In genomic region chr6:166997768-166998255, GRCh38 we compare ENCODE assay signal across 1 cellular context.
TF ChIP-seq lines count a peak whose summit lies in the region.

No MANE protein-coding gene starts in this region.

TF ChIP-seq in GM12878, 131 proteins besides CTCF, POLR2A, EP300 and RAD21 (continued from another document):
- TF ChIP-seq ZBTB11 (CRISPR knock-in tag; IDR thresholded peaks at IDR 0.05) (no peak), MLLT1 (IDR thresholded peaks at IDR 0.05) (no peak), MYC (IDR thresholded peaks at IDR 0.05; ENCODE audit: insufficient read depth, insufficient read length, insufficient replicate concordance, low read length, severe bottlenecking) (no peak), NKRF (conservative IDR thresholded peaks at IDR 0.05) (0 out of 2 replicates have a peak, but pooled peaks have one; percentile 39), NFXL1 (IDR thresholded peaks at IDR 0.05; ENCODE audit: borderline replicate concordance) (no peak), RCOR1 (conservative IDR thresholded peaks at IDR 0.05; ENCODE audit: low read depth, low read length) (no peak), MEF2A (IDR thresholded peaks at IDR 0.05; ENCODE audit: insufficient read depth, low read depth, low read length) (no peak), PAX8 (IDR thresholded peaks at IDR 0.05) (no peak), CREB1 (IDR thresholded peaks at IDR 0.05; ENCODE audit: low read depth) (0 out of 2 replicates have a peak, but pooled peaks have one; percentile 9), ZNF384 (IDR thresholded peaks at IDR 0.05; ENCODE audit: borderline replicate concordance, low read depth, low read length) (no peak), PRDM15 (CRISPR knock-in tag; IDR thresholded peaks at IDR 0.05) (no peak), ETV6 (conservative IDR thresholded peaks at IDR 0.05 in 1 of 2, IDR thresholded peaks at IDR 0.05 in 1 of 2; ENCODE audit: borderline replicate concordance in 1 of 2, low read depth in 1 of 2) (no peak), SIX5 (IDR thresholded peaks at IDR 0.05; ENCODE audit: low read depth, low read length, severe bottlenecking) (no peak), DPF2 (IDR thresholded peaks at IDR 0.05) (no peak), TCF7 (IDR thresholded peaks at IDR 0.05; ENCODE audit: borderline replicate concordance) (no peak), NBN (IDR thresholded peaks at IDR 0.05) (peak; percentile 39; the same call in 1 of the 2 replicates), CHD4 (IDR thresholded peaks at IDR 0.05) (no peak), SREBF2 (IDR thresholded peaks at IDR 0.05; ENCODE audit: low read length) (no peak), CHD1 (IDR thresholded peaks at IDR 0.05; ENCODE audit: low read depth, low read length) (no peak), EGR1 (IDR thresholded peaks at IDR 0.05; ENCODE audit: borderline replicate concordance in 1 of 2, low read depth in 2 of 2, low read length in 2 of 2) (peak in 1 of 2 experiments; percentile 50; a peak in 1 of 3 replicates), PML (IDR thresholded peaks at IDR 0.05; ENCODE audit: low read length) (no peak), IRF5 (IDR thresholded peaks at IDR 0.05; ENCODE audit: borderline replicate concordance) (no peak), CEBPZ (IDR thresholded peaks at IDR 0.05; ENCODE audit: low read depth, low read length) (no peak), IKZF1 (conservative IDR thresholded peaks at IDR 0.05) (peak; percentile 33; the same call in 1 of the 2 replicates), NR2C2 (IDR thresholded peaks at IDR 0.05; ENCODE audit: borderline replicate concordance, control insufficient read depth, insufficient read length, low read depth) (no peak), GATAD2B (conservative IDR thresholded peaks at IDR 0.05; ENCODE audit: low read depth) (no peak), SIN3A (IDR thresholded peaks at IDR 0.05; ENCODE audit: low read depth, low read length) (no peak), CHD2 (IDR thresholded peaks at IDR 0.05; ENCODE audit: borderline replicate concordance, low read depth, low read length) (no peak), CBFB (IDR thresholded peaks at IDR 0.05; ENCODE audit: low read depth) (peak; percentile 26; the same call in 1 of the 2 replicates), BCL3 (IDR thresholded peaks at IDR 0.05; ENCODE audit: borderline replicate concordance, insufficient read depth, low read depth, low read length, poor library complexity, severe bottlenecking) (peak; percentile 19), SP1 (IDR thresholded peaks at IDR 0.05; ENCODE audit: low read depth, low read length) (no peak), ZZZ3 (IDR thresholded peaks at IDR 0.05; ENCODE audit: control insufficient read depth, insufficient read length, low read depth) (no peak), NFYA (IDR thresholded peaks at IDR 0.05; ENCODE audit: borderline replicate concordance, low read depth, low read length) (no peak), HSF1 (IDR thresholded peaks at IDR 0.05; ENCODE audit: low read depth, low read length) (no peak), STAT3 (IDR thresholded peaks at IDR 0.05; ENCODE audit: low read depth, low read length) (no peak), POLR2AphosphoS5 (IDR thresholded peaks at IDR 0.05; ENCODE audit: low read length) (no peak), RFX5 (IDR thresholded peaks at IDR 0.05; ENCODE audit: low read depth, low read length) (no peak), FOS (IDR thresholded peaks at IDR 0.05; ENCODE audit: borderline replicate concordance, extremely low read depth, insufficient read length) (no peak), KAT2A (conservative IDR thresholded peaks at IDR 0.05; ENCODE audit: control insufficient read depth, low read depth, low read length) (no peak), NR2C1 (IDR thresholded peaks at IDR 0.05) (no peak), USF1 (IDR thresholded peaks at IDR 0.05; ENCODE audit: borderline replicate concordance, extremely low read length, insufficient read depth, low read depth, low read length) (peak; percentile 23)
